In genomic region chr17:78338860-78339259, GRCh38 we compare ENCODE assay signal across 11 cellular contexts. TPM values are rescaled to one million over a fixed set of nuclear protein-coding genes. Genes with fewer than 3 reads are reported as not detected.
DNase-seq lines count a peak whose midpoint lies in the region; ATAC-seq, FAIRE-seq and TF ChIP-seq lines count a peak whose summit lies in the region.
"Had no signal": no experiment of that assay in that cellular context is flagged by ENCODE, and none has a peak within 500 bp of the region (broad histone marks: within the 10 kb centered on the region; RNA-seq: fewer than 3 reads in every experiment).

No MANE protein-coding gene starts in this region.

- peak; percentile 30 for ATAC-seq in CD4-positive, alpha-beta T cell (ENCODE audit: poor library complexity)
- ATAC-seq in activated B cell treated with CpG ODN at 0.5 μM for 24 hours (ENCODE audit: low read depth): peak; percentile 13
- ATAC-seq in GM19397 (IDR thresholded peaks at IDR 0.05; ENCODE audit: unreplicated experiment): no peak

- no peaks in the 10 kb centered on the region for H3K9me3 Mint-ChIP-seq in CD4-positive, alpha-beta T cell
- H3K9me3 Mint-ChIP-seq in activated B cell treated with CpG ODN at 0.5 μM for 24 hours (no peaks in the 10 kb centered on the region), mesothelial cell of epicardium (no peaks in the 10 kb centered on the region)
- H3K9me3 Mint-ChIP-seq: brain had no signal

- H3K27me3 ChIP-seq in CD4-positive, alpha-beta T cell (ENCODE audit: control insufficient read depth, insufficient read depth, low read length): no peaks in the 10 kb centered on the region

- H3K27me3 Mint-ChIP-seq in CD4-positive, alpha-beta T cell: no peaks in the 10 kb centered on the region
- H3K27me3 Mint-ChIP-seq in activated B cell treated with CpG ODN at 0.5 μM for 24 hours: no peaks in the 10 kb centered on the region
- peaks cover 2% of the 10 kb centered on the region for H3K27me3 Mint-ChIP-seq in mesothelial cell of epicardium (ENCODE audit: low read depth)

- no peak overlapping the region for H3K27ac ChIP-seq in CD4-positive, alpha-beta T cell (ENCODE audit: low read depth, low read length)

- intact Hi-C loops in CD4-positive, alpha-beta T cell (cut with DNase I, micrococcal nuclease): no loop called here
- intact Hi-C loops in activated B cell treated with CpG ODN at 0.5 μM for 24 hours (cut with micrococcal nuclease): no loop called here

- no peaks in the 10 kb centered on the region for H3K36me3 Mint-ChIP-seq in CD4-positive, alpha-beta T cell (ENCODE audit: low read depth)
- H3K36me3 Mint-ChIP-seq in activated B cell treated with CpG ODN at 0.5 μM for 24 hours (ENCODE audit: low read depth) (no peaks in the 10 kb centered on the region), mesothelial cell of epicardium (no peaks in the 10 kb centered on the region)
- H3K36me3 Mint-ChIP-seq: brain had no signal

- H3K4me3 Mint-ChIP-seq in CD4-positive, alpha-beta T cell: peak overlapping the region; percentile 85
- H3K4me3 Mint-ChIP-seq in activated B cell treated with CpG ODN at 0.5 μM for 24 hours (peak overlapping the region; percentile 61), mesothelial cell of epicardium (no peak overlapping the region)
- H3K4me3 Mint-ChIP-seq: brain had no signal

- FAIRE-seq in GM12892 (lab: Jason Lieb, UNC): peak; percentile 76

- DNase-seq in CD4-positive, alpha-beta T cell: no peak
- DNase-seq in GM12892 (ENCODE audit: insufficient read length) (no peak), activated B cell treated with CpG ODN at 0.5 μM for 24 hours (no peak), mesothelial cell of epicardium (ENCODE audit: low spot score in 2 of 2, unreplicated experiment in 2 of 2) (no peak), medulla oblongata (ENCODE audit: extremely low spot score) (no peak)
- DNase-seq in stimulated activated CD4-positive, alpha-beta T cell treated with anti-CD3 and anti-CD28 coated beads, Interleukin-2, amount 100 ng/mL, for 24 hours: no peak
- DNase-seq in NK-92 treated with Interleukin-12 subunit alpha and Interleukin-12 subunit beta, amount 100 ng/mL, for 24 hours (lab: John Stamatoyannopoulos, UW): no peak
- DNase-seq: DMS53, islet precursor cell had no signal

- no peak for TF ChIP-seq CTCF in CD4-positive, alpha-beta T cell (IDR thresholded peaks at IDR 0.05)
- no peak for TF ChIP-seq CTCF in activated B cell treated with CpG ODN at 0.5 μM for 24 hours (IDR thresholded peaks at IDR 0.05)
- no peak for TF ChIP-seq CTCF in mesothelial cell of epicardium (IDR thresholded peaks at IDR 0.05; ENCODE audit: unreplicated experiment)

- peak overlapping the region; percentile 97 for H3K27ac Mint-ChIP-seq in CD4-positive, alpha-beta T cell
- H3K27ac Mint-ChIP-seq in activated B cell treated with CpG ODN at 0.5 μM for 24 hours (peak overlapping the region; percentile 96), mesothelial cell of epicardium (peak overlapping the region; percentile 66)

- CTCF ChIA-PET in CD4-positive, alpha-beta T cell (lab: Charles Lee): interaction anchor here (1.1 to 2.6 kb wide), 3 partner anchors 22 to 88 kb away, joined by 4 to 13 read pairs (median 7); partner anchors contain the start of gene PGS1
- CTCF ChIA-PET in activated B cell treated with CpG ODN at 0.5 μM for 24 hours (lab: Charles Lee): interaction anchor here (0.6 to 5.5 kb wide), 2 partner anchors 11 to 21 kb away, joined by 3 to 29 read pairs; partner anchors contain the start of gene SOCS3

- H3K9me3 ChIP-seq in CD4-positive, alpha-beta T cell (ENCODE audit: control insufficient read depth, low read length): no peaks in the 10 kb centered on the region

- no peak for TF ChIP-seq POLR2A in GM12892 (IDR thresholded peaks at IDR 0.05; ENCODE audit: low read depth, low read length)

- POLR2A ChIA-PET in CD4-positive, alpha-beta T cell (lab: Charles Lee): interaction anchor here (1.3 to 1.9 kb wide), 2 partner anchors 25 to 83 kb away, joined by 3 to 6 read pairs; no protein-coding TSS in a partner anchor
- POLR2A ChIA-PET in activated B cell treated with CpG ODN at 0.5 μM for 24 hours (lab: Charles Lee): interaction anchor here (0.6 to 1.0 kb wide), 5 partner anchors 21 to 186 kb away, joined by 3 to 8 read pairs (median 6); no protein-coding TSS in a partner anchor

- peaks cover 53% of the 10 kb centered on the region for H3K4me1 Mint-ChIP-seq in CD4-positive, alpha-beta T cell (ENCODE audit: low read depth)
- H3K4me1 Mint-ChIP-seq in activated B cell treated with CpG ODN at 0.5 μM for 24 hours: peaks cover 80% of the 10 kb centered on the region
- H3K4me1 Mint-ChIP-seq in mesothelial cell of epicardium: peaks cover 11% of the 10 kb centered on the region

RNA-seq across cellular contexts. Expression of gene SOCS3, which starts 21.0 kb away (rescaled TPM):
- 100 to 1,000 TPM; 414 to 427 TPM for total RNA-seq in CD4-positive, alpha-beta T cell
- 2.3 TPM for polyA plus RNA-seq in GM12892 (2012; ENCODE audit: missing spikeins)
- total RNA-seq in activated B cell treated with CpG ODN at 0.5 μM for 24 hours: 79.9 and 80.9 TPM in 2 replicates
- total RNA-seq in mesothelial cell of epicardium: 45.7 to 50.0 TPM (median 49.8 TPM) in 3 replicates

RNA-seq across cellular contexts. Expression of gene PGS1, which starts 39.6 kb away (rescaled TPM):
- total RNA-seq in CD4-positive, alpha-beta T cell: 10 to 100 TPM; 40.9 to 45.3 TPM
- polyA plus RNA-seq in GM12892 (2012; ENCODE audit: missing spikeins): 16.9 TPM
- 55.2 and 76.1 TPM in 2 replicates for total RNA-seq in activated B cell treated with CpG ODN at 0.5 μM for 24 hours
- 62.0 to 66.5 TPM (median 62.3 TPM) in 3 replicates for total RNA-seq in mesothelial cell of epicardium
